17 cellular contexts compared by ENCODE assay signal in the genomic region with DNA sequence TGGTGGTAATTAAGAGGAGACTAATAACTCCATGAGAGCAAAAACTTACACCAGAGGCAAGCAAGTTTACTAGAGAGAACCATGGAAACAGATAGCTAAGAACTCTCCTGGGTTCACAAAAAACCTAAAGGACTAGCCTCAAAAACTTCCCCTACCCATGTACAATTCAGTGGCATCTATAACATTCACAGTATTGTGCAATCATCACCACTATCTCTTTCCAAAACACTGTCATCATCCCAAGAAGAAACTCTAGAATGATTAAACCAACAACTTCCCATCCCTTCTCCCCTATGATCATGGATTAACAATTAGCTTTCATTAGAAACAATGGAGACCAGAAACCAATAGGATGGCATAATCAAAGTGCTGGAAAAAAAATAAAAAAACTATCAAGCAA.
DNase-seq lines count a peak whose midpoint lies in the region; ATAC-seq, FAIRE-seq and TF ChIP-seq lines count a peak whose summit lies in the region.
"Had no signal": no experiment of that assay in that cellular context is flagged by ENCODE, and none has a peak within 500 bp of the region (broad histone marks: within the 10 kb centered on the region; RNA-seq: fewer than 3 reads in every experiment).

No MANE protein-coding gene starts in this region.

- no peak overlapping the region for H3K9ac ChIP-seq in IMR-90 (ENCODE audit: low read depth, low read length)
- H3K9ac ChIP-seq in K562 (ENCODE audit: insufficient read depth in 1 of 2, low read depth in 2 of 2, low read length in 2 of 2), result no peak overlapping the region

- BruUV-seq in IMR-90 (replicated peaks; lab: Mats Ljungman, UMichigan) (no TSS peak), K562 (replicated peaks; lab: Mats Ljungman, UMichigan) (no TSS peak)

- H3K9me3 ChIP-seq in IMR-90 (ENCODE audit: control insufficient read depth, insufficient read depth, low read length) (no peaks in the 10 kb centered on the region), K562 (replicated peaks; ENCODE audit: control insufficient read depth, insufficient read depth, low read depth, low read length) (no peaks in the 10 kb centered on the region; the same call in 1 of the 2 replicates)
- H3K9me3 ChIP-seq: A549, BE2C, HAP-1 had no signal

- ATAC-seq in IMR-90 (ENCODE audit: low read depth) (no peak), K562 (no peak), GM21390 (IDR thresholded peaks at IDR 0.05; ENCODE audit: unreplicated experiment) (no peak), left lobe of liver (no peak)
- ATAC-seq: A549 had no signal

- no peak overlapping the region for H2BK5ac ChIP-seq in IMR-90 (ENCODE audit: low read depth, low read length, poor library complexity, severe bottlenecking)

- dilution Hi-C loops in IMR-90 (cut with HindIII; ENCODE audit: low sequenced_read_pairs, unreplicated experiment), result no loop called here

- H3K36me3 ChIP-seq in IMR-90 (ENCODE audit: control insufficient read depth, insufficient read depth, low read length) (no peaks in the 10 kb centered on the region), K562 (ENCODE audit: control insufficient read depth, insufficient read depth, low read length) (no peaks in the 10 kb centered on the region)
- H3K36me3 ChIP-seq: BE2C, HAP-1 had no signal

- H3K18ac ChIP-seq in IMR-90 (ENCODE audit: low read depth, low read length), result no peak overlapping the region

- no peak overlapping the region for H3K4ac ChIP-seq in IMR-90 (ENCODE audit: low read depth, low read length)

- no peak overlapping the region for H3K14ac ChIP-seq in IMR-90 (replicated peaks; ENCODE audit: low read depth, low read length)

- in situ Hi-C loops in IMR-90 (cut with MboI; ENCODE audit: low sequenced_read_pairs) (no loop called here), K562 (cut with MboI) (no loop called here)

- H2BK120ac ChIP-seq in IMR-90 (ENCODE audit: low read depth, low read length), result no peak overlapping the region

- DNase-seq in IMR-90 (no peak), K562 (ENCODE audit: extremely low read depth in 1 of 4, low spot score in 3 of 4) (no peak), fibroblast of mammary gland (ENCODE audit: low read depth) (peak; percentile 18), mucosa of gallbladder (ENCODE audit: low spot score) (no peak), left lobe of liver (ENCODE audit: low spot score) (no peak)
- DNase-seq: BE2C; CD4-positive, alpha-beta memory T cell; DMS79; EL had no signal

- H3K56ac ChIP-seq in IMR-90 (ENCODE audit: extremely low read depth, insufficient read depth, low read length), result no peak overlapping the region

- H3K9me1 ChIP-seq in IMR-90 (ENCODE audit: insufficient read depth, low read length), result no peaks in the 10 kb centered on the region
- H3K9me1 ChIP-seq in K562 (ENCODE audit: control insufficient read depth, insufficient read depth, low read length), result no peaks in the 10 kb centered on the region

- no peak overlapping the region for H2AK5ac ChIP-seq in IMR-90 (ENCODE audit: low read depth, low read length)

- H4K5ac ChIP-seq in IMR-90 (ENCODE audit: low read depth, low read length), result no peak overlapping the region

- TF ChIP-seq RAD21 in IMR-90 (IDR thresholded peaks at IDR 0.05; ENCODE audit: low read length) (no peak), K562 (CRISPR knock-in tag; conservative IDR thresholded peaks at IDR 0.05 in 1 of 2, IDR thresholded peaks at IDR 0.05 in 1 of 2) (no peak)

- no peak overlapping the region for H3K23ac ChIP-seq in IMR-90 (ENCODE audit: low read depth, low read length)

- H3K27ac ChIP-seq in IMR-90 (ENCODE audit: insufficient read depth, low read length) (no peak overlapping the region), K562 (ENCODE audit: extremely low read depth, low read depth, low read length) (no peak overlapping the region)
- H3K27ac ChIP-seq: A549, C4-2B had no signal

- H4K8ac ChIP-seq in IMR-90 (ENCODE audit: low read depth in 2 of 2, low read length in 2 of 2), result no peak overlapping the region

- POLR2A ChIA-PET in IMR-90 (lab: Charles Lee; ENCODE audit: unreplicated experiment), result no interaction called here
- POLR2A ChIA-PET in K562 (lab: Yijun Ruan, JAX), result no interaction called here

- TF ChIP-seq POLR2A in IMR-90 (IDR thresholded peaks at IDR 0.05; ENCODE audit: low read depth, low read length) (no peak), K562 (conservative IDR thresholded peaks at IDR 0.05) (no peak)

- intact Hi-C loops in IMR-90 (cut with micrococcal nuclease) (no loop called here), K562 (cut with micrococcal nuclease) (no loop called here)

- H2BK20ac ChIP-seq in IMR-90 (ENCODE audit: low read depth, low read length), result no peak overlapping the region

- H3K79me2 ChIP-seq in K562 (ENCODE audit: control insufficient read depth, insufficient read depth, low read length), result no peaks in the 10 kb centered on the region

- TF ChIP-seq CTCF in IMR-90 (conservative IDR thresholded peaks at IDR 0.05; ENCODE audit: low read depth, low read length) (no peak), K562 (IDR thresholded peaks at IDR 0.05 in 2 of 3, conservative IDR thresholded peaks at IDR 0.05 in 1 of 3; ENCODE audit: insufficient read depth in 2 of 3, low read depth in 1 of 3, low read length in 3 of 3) (no peak), fibroblast of mammary gland (conservative IDR thresholded peaks at IDR 0.05; ENCODE audit: control insufficient read depth, insufficient read depth, low read depth, low read length) (no peak)

- no peaks in the 10 kb centered on the region for H3K79me1 ChIP-seq in IMR-90 (ENCODE audit: low read depth in 1 of 2, low read length in 2 of 2)

- H2AFZ ChIP-seq in IMR-90 (replicated peaks; ENCODE audit: low read length, poor library complexity) (no peak overlapping the region), K562 (ENCODE audit: low read depth, low read length) (no peak overlapping the region)

- no peak for FAIRE-seq in K562 (lab: Jason Lieb, UNC)
- FAIRE-seq: A549, G401.6, GM12891, H1, HTR-8/SVneo had no signal

- H2AK9ac ChIP-seq in IMR-90 (replicated peaks; ENCODE audit: low read depth, low read length, poor library complexity), result no peak overlapping the region

- H4K91ac ChIP-seq in IMR-90 (ENCODE audit: insufficient read depth, low read depth, low read length), result no peak overlapping the region

- H3K4me3 ChIP-seq in IMR-90 (ENCODE audit: insufficient read depth, low read depth, low read length), result no peak overlapping the region
- H3K4me3 ChIP-seq in K562, result no peak overlapping the region
- no peak overlapping the region for H3K4me3 ChIP-seq in fibroblast of mammary gland (ENCODE audit: control insufficient read depth, low read depth, low read length)
- H3K4me3 ChIP-seq: A549, HAP-1 had no signal

- TF ChIP-seq EP300 in K562 (IDR thresholded peaks at IDR 0.05; ENCODE audit: low read length), result no peak

- no peak overlapping the region for H3K4me2 ChIP-seq in IMR-90 (ENCODE audit: low read depth, low read length)
- no peak overlapping the region for H3K4me2 ChIP-seq in K562 (ENCODE audit: insufficient read depth, low read length)
- H3K4me2 ChIP-seq: A549 had no signal

- no peak overlapping the region for H2BK15ac ChIP-seq in IMR-90 (ENCODE audit: low read depth, low read length)

- H3K4me1 ChIP-seq in IMR-90 (ENCODE audit: control insufficient read depth, insufficient read depth, low read length) (no peaks in the 10 kb centered on the region), K562 (replicated peaks in 1 of 2; ENCODE audit: control insufficient read depth in 2 of 2, insufficient read depth in 2 of 2, low read length in 2 of 2) (no peaks in the 10 kb centered on the region)
- H3K4me1 ChIP-seq: A549, BE2C, HAP-1 had no signal

- CTCF ChIA-PET in IMR-90 (lab: Yijun Ruan, JAX), result no interaction called here
- CTCF ChIA-PET in K562 (lab: Yijun Ruan, JAX; ENCODE audit: low intra/inter-chr PET ratio), result no interaction called here

- H3K27me3 ChIP-seq in IMR-90 (ENCODE audit: control insufficient read depth, insufficient read depth, low read length), result peaks cover 6% of the 10 kb centered on the region; the same call in 1 of the 2 replicates
- H3K27me3 ChIP-seq in K562 (ENCODE audit: control insufficient read depth in 2 of 2, insufficient read depth in 2 of 2, low read length in 2 of 2), result no peaks in the 10 kb centered on the region
- H3K27me3 ChIP-seq: BE2C had no signal

- no peaks in the 10 kb centered on the region for H4K20me1 ChIP-seq in IMR-90 (ENCODE audit: insufficient read depth, low read length)
- no peaks in the 10 kb centered on the region for H4K20me1 ChIP-seq in K562 (replicated peaks; ENCODE audit: control insufficient read depth, insufficient read depth, low read length)

TF ChIP-seq in IMR-90, 13 proteins besides CTCF, POLR2A, EP300 and RAD21:
- peak; percentile 93 for TF ChIP-seq CEBPB (IDR thresholded peaks at IDR 0.05; ENCODE audit: low read depth, low read length)
- no peak for TF ChIP-seq CHD1 (IDR thresholded peaks at IDR 0.05; ENCODE audit: low read depth, low read length)

TF ChIP-seq in K562, 482 proteins besides CTCF, POLR2A, EP300 and RAD21:
- no peak for TF ChIP-seq CEBPG (CRISPR knock-in tag; IDR thresholded peaks at IDR 0.05)
- TF ChIP-seq CEBPG (tag; conservative IDR thresholded peaks at IDR 0.05 in 1 of 2, IDR thresholded peaks at IDR 0.05 in 1 of 2), result peak in 1 of 2 experiments; percentile 79; a peak in 2 of 4 replicates
- TF ChIP-seq PHF20 (IDR thresholded peaks at IDR 0.05; ENCODE audit: partially characterized antibody), result no peak
- peak; percentile 54; the same call in 1 of the 2 replicates for TF ChIP-seq CEBPB (tag; IDR thresholded peaks at IDR 0.05)
